In the genomic region with DNA sequence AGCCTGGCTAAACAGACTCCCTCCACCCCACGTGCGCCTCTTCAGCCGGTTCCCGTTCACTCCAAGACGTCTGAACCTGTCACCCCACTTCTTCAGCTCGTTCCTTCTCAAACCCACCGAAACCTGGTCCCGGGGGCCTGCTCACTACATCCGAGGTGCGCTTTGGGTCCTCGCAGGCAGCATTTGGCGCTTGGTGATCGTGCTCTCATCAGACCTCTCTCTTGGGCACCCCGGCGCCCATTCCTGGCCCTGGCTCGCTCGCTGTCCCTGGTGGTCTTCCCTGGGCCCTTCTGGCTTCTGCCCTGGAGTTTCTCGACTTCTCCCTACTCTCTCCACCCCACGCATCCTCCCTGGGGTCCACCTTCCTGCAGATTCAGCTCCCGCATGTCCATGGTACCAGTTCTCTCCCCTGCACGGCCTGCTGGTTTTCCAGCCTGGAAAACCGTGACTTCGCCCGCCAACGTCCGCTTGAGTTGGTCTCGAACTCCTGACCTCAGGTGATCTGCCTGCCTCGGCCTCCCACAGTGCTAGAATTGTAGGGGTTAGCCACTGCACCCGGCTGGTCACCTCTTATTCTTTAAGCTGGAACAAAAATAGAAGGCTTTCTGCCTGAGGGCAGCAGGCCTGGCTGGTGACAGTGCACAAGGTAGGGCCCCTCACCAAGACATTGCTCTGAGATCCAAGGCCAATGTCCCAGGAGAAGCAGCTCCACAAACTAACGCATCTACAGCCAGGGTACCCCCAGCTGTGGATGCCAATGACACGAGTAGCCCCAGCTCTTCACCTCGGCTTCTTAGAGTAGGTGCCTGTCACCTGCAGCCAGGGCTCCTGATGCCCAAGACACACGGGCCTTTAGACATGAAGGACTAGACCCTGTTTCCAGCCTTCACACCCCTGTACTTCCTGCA, we compare ENCODE assay signal across 8 cellular contexts. TPM values are rescaled to one million over a fixed set of nuclear protein-coding genes. Genes with fewer than 3 reads are reported as not detected.
DNase-seq lines count a peak whose midpoint lies in the region; ATAC-seq and TF ChIP-seq lines count a peak whose summit lies in the region.

No MANE protein-coding gene starts in this region.

- no peaks in the 10 kb centered on the region for H3K27me3 ChIP-seq in lower lobe of right lung (ENCODE audit: low read depth)

- H3K27ac Mint-ChIP-seq in activated naive CD4-positive, alpha-beta T cell treated with anti-CD3 and anti-CD28 coated beads, Interleukin-2, amount 50 U/mL, for 24 hours, result peak overlapping the region; percentile 81

- no peaks in the 10 kb centered on the region for H3K27me3 Mint-ChIP-seq in activated naive CD4-positive, alpha-beta T cell treated with anti-CD3 and anti-CD28 coated beads, Interleukin-2, amount 50 U/mL, for 24 hours

- TF ChIP-seq CTCF in astrocyte of the spinal cord (IDR thresholded peaks at IDR 0.05; ENCODE audit: low read depth, low read length), result no peak
- TF ChIP-seq CTCF in lower lobe of right lung (IDR thresholded peaks at IDR 0.05), result no peak

- peaks cover 24% of the 10 kb centered on the region for H3K4me1 ChIP-seq in lower lobe of right lung
- no peaks in the 10 kb centered on the region for H3K4me1 ChIP-seq in urinary bladder (ENCODE audit: insufficient read depth)

- peak overlapping the region; percentile 90 for H3K4me3 ChIP-seq in astrocyte of the spinal cord (ENCODE audit: low read depth, low read length)
- peak overlapping the region; percentile 87 for H3K4me3 ChIP-seq in lower lobe of right lung
- peak overlapping the region; percentile 43 for H3K4me3 ChIP-seq in urinary bladder (ENCODE audit: low read depth, low read length)

- H3K27ac ChIP-seq in lower lobe of right lung, result peak overlapping the region; percentile 88
- peak overlapping the region; percentile 84 for H3K27ac ChIP-seq in urinary bladder (ENCODE audit: low read depth)

- ATAC-seq in lower lobe of right lung, result no peak
- no peak for ATAC-seq in GM19324 (IDR thresholded peaks at IDR 0.05; ENCODE audit: low FRiP score, unreplicated experiment)

- WGBS in urinary bladder, result 68% methylated on average over 33 of the region's 33 CpGs

- H3K36me3 ChIP-seq in lower lobe of right lung (no peaks in the 10 kb centered on the region), urinary bladder (ENCODE audit: insufficient read depth) (no peaks in the 10 kb centered on the region)

- peaks cover 50% of the 10 kb centered on the region for H3K4me1 Mint-ChIP-seq in activated naive CD4-positive, alpha-beta T cell treated with anti-CD3 and anti-CD28 coated beads, Interleukin-2, amount 50 U/mL, for 24 hours

- no peaks in the 10 kb centered on the region for H3K36me3 Mint-ChIP-seq in activated naive CD4-positive, alpha-beta T cell treated with anti-CD3 and anti-CD28 coated beads, Interleukin-2, amount 50 U/mL, for 24 hours

- in situ Hi-C loops in astrocyte of the spinal cord (cut with HindIII; ENCODE audit: low sequenced_read_pairs), result no loop called here

- peak overlapping the region; percentile 89 for H3K4me3 Mint-ChIP-seq in activated naive CD4-positive, alpha-beta T cell treated with anti-CD3 and anti-CD28 coated beads, Interleukin-2, amount 50 U/mL, for 24 hours

- H3K9me3 ChIP-seq in lower lobe of right lung, result no peaks in the 10 kb centered on the region

- H3K9me3 Mint-ChIP-seq in activated naive CD4-positive, alpha-beta T cell treated with anti-CD3 and anti-CD28 coated beads, Interleukin-2, amount 50 U/mL, for 24 hours, result no peaks in the 10 kb centered on the region

- no peak for DNase-seq in activated naive CD4-positive, alpha-beta T cell treated with Interleukin-2 at 50 U/mL for 16 hours
- DNase-seq in astrocyte of the spinal cord (ENCODE audit: low read depth, low spot score), result no peak
- peak; percentile 43 for DNase-seq in lower lobe of right lung
- DNase-seq in germinal center (ENCODE audit: low spot score), result no peak
- DNase-seq in CD1c-positive myeloid dendritic cell (ENCODE audit: extremely low spot score), result no peak

- intact Hi-C loops in lower lobe of right lung (cut with DNase I), result no loop called here

RNA-seq across cellular contexts. Expression of gene MEAK7, which starts 1.0 kb away (rescaled TPM):
- 13.0 TPM for total RNA-seq in lower lobe of right lung
- total RNA-seq in urinary bladder, result 18.0 TPM
- polyA plus RNA-seq in urinary bladder, result 11.2 TPM
